12 cellular contexts compared by ENCODE assay signal in the genomic region with DNA sequence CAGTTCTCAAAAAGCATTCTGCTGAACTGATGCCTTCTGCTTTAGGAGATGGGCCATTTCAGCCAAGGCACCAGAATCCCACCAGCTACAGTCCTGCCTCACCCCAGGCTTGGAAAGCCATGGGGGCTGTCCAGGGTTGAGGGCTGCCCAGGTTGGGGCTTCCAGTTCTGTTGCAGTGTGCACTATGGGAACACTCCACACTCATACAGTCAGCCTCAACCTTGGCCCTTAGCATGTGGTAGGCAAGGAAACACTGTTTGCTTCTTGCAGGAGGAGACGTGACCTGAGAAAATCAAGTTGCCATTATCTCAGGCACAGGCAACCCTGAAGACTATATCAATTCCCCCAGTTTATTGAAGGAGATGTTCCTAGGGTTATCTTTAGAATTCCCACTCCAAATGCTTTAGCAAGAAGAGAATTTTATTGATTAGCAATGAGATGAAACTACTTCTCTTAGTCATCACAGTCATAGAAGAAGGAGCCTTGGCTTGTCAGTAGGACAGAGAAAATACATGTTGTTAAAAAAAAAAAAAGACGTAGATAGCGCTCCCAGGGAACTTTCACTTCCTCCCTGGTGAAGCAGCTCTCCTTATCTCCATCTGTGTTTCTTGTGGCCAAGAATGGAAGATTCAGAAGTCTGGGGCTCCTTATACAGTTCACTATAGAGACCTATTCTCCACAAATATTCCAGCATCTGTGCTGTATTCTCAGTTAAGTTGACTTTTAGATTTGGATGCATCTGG. TPM values are rescaled to one million over a fixed set of nuclear protein-coding genes. Genes with fewer than 3 reads are reported as not detected.
A peak's percentile ranks its signal among the peaks of the same experiment; 100 is the strongest.
DNase-seq lines count a peak whose midpoint lies in the region; ATAC-seq and TF ChIP-seq lines count a peak whose summit lies in the region.
"Had no signal": no experiment of that assay in that cellular context is flagged by ENCODE, and none has a peak within 500 bp of the region (broad histone marks: within the 10 kb centered on the region; RNA-seq: fewer than 3 reads in every experiment).

No MANE protein-coding gene starts in this region.

- H3K9ac ChIP-seq in Karpas-422 (ENCODE audit: low read length) (no peak overlapping the region), MM.1S (ENCODE audit: low read length) (no peak overlapping the region)

- H3K79me2 ChIP-seq in Karpas-422 (ENCODE audit: low read length): no peaks in the 10 kb centered on the region
- H3K79me2 ChIP-seq in MM.1S (ENCODE audit: low read length): no peaks in the 10 kb centered on the region

- no peak overlapping the region for H2AFZ ChIP-seq in Karpas-422 (ENCODE audit: low read length)
- no peak overlapping the region for H2AFZ ChIP-seq in MM.1S (ENCODE audit: low read length)

- no peaks in the 10 kb centered on the region for H3K36me3 ChIP-seq in Karpas-422 (ENCODE audit: insufficient read depth, low read length)
- H3K36me3 ChIP-seq in MM.1S (replicated peaks; ENCODE audit: insufficient read depth, low read length): no peaks in the 10 kb centered on the region
- no peaks in the 10 kb centered on the region for H3K36me3 ChIP-seq in CD4-positive, alpha-beta memory T cell (ENCODE audit: insufficient read depth, low read length)
- H3K36me3 ChIP-seq: suprapubic skin had no signal

- TF ChIP-seq CTCF in MM.1S (IDR thresholded peaks at IDR 0.05; ENCODE audit: low read length): no peak

- no peak overlapping the region for H3K4me2 ChIP-seq in Karpas-422 (ENCODE audit: low read depth, low read length, poor library complexity, severe bottlenecking)
- H3K4me2 ChIP-seq in MM.1S (ENCODE audit: low read depth, low read length): no peak overlapping the region

- H3K27me3 ChIP-seq in Karpas-422 (ENCODE audit: low read length) (no peaks in the 10 kb centered on the region), MM.1S (replicated peaks; ENCODE audit: insufficient read depth, low read length) (no peaks in the 10 kb centered on the region)
- H3K27me3 ChIP-seq in CD4-positive, alpha-beta memory T cell (ENCODE audit: insufficient read depth, low read length): no peaks in the 10 kb centered on the region

- ATAC-seq in GM19372 (IDR thresholded peaks at IDR 0.05; ENCODE audit: low read depth, unreplicated experiment) (peak; percentile 75), HG02870 (IDR thresholded peaks at IDR 0.05; ENCODE audit: unreplicated experiment) (peak; percentile 88), SK-N-SH treated with all-trans-retinoic acid at 6 μM for 48 hours (no peak)

- CTCF ChIA-PET in CD4-positive, alpha-beta memory T cell (lab: Charles Lee; ENCODE audit: partially characterized antibody): no interaction called here

- H3K9me3 ChIP-seq in Karpas-422 (ENCODE audit: low read length) (no peaks in the 10 kb centered on the region), MM.1S (replicated peaks; ENCODE audit: insufficient read depth, low read length) (no peaks in the 10 kb centered on the region)
- no peaks in the 10 kb centered on the region for H3K9me3 ChIP-seq in CD4-positive, alpha-beta memory T cell (ENCODE audit: control insufficient read depth in 1 of 2, low read length in 2 of 2)
- H3K9me3 ChIP-seq: suprapubic skin had no signal

- H3K4me1 Mint-ChIP-seq in CD4-positive, alpha-beta memory T cell: no peaks in the 10 kb centered on the region

- H3K27ac Mint-ChIP-seq in CD4-positive, alpha-beta memory T cell: no peak overlapping the region

- no peaks in the 10 kb centered on the region for H4K20me1 ChIP-seq in Karpas-422 (ENCODE audit: insufficient read depth, low read depth, low read length)
- no peaks in the 10 kb centered on the region for H4K20me1 ChIP-seq in MM.1S (ENCODE audit: insufficient read depth, low read length)

- intact Hi-C loops in CD4-positive, alpha-beta memory T cell (cut with micrococcal nuclease): no loop called here

- DNase-seq in Ammon's horn (ENCODE audit: low spot score) (peak; percentile 18), Karpas-422 (peak; percentile 51), MM.1S (no peak), cerebellum (ENCODE audit: low spot score) (no peak)
- DNase-seq in CD4-positive, alpha-beta memory T cell: no peak
- DNase-seq: NCI-H146 had no signal

- no peak overlapping the region for H3K4me3 Mint-ChIP-seq in CD4-positive, alpha-beta memory T cell

- no peaks in the 10 kb centered on the region for H3K36me3 Mint-ChIP-seq in CD4-positive, alpha-beta memory T cell

- H3K27ac ChIP-seq in Karpas-422 (ENCODE audit: low read length) (no peak overlapping the region), MM.1S (ENCODE audit: low read length) (no peak overlapping the region)
- H3K27ac ChIP-seq in CD4-positive, alpha-beta memory T cell (ENCODE audit: low read depth, low read length): no peak overlapping the region
- H3K27ac ChIP-seq: 22Rv1, suprapubic skin had no signal

- H3K4me3 ChIP-seq in Karpas-422 (ENCODE audit: low read length) (no peak overlapping the region), MM.1S (ENCODE audit: low read length) (no peak overlapping the region)
- H3K4me3 ChIP-seq in CD4-positive, alpha-beta memory T cell (ENCODE audit: low read length in 2 of 2): no peak overlapping the region
- H3K4me3 ChIP-seq: suprapubic skin had no signal

- H3K9me3 Mint-ChIP-seq in CD4-positive, alpha-beta memory T cell: no peaks in the 10 kb centered on the region

- peaks cover 11 to 17% of the 10 kb centered on the region in 2 donors for H3K27me3 Mint-ChIP-seq in CD4-positive, alpha-beta memory T cell

- H3F3A ChIP-seq in MM.1S (ENCODE audit: insufficient read depth, low read length): no peaks in the 10 kb centered on the region

- H3K4me1 ChIP-seq in Karpas-422 (ENCODE audit: low read length): peaks cover 15% of the 10 kb centered on the region
- H3K4me1 ChIP-seq in MM.1S (ENCODE audit: low read length): 0 out of 2 replicates have a peak, but pooled peaks cover 8% of the 10 kb centered on the region
- H3K4me1 ChIP-seq in CD4-positive, alpha-beta memory T cell (ENCODE audit: insufficient read depth, low read length): no peaks in the 10 kb centered on the region
- H3K4me1 ChIP-seq: suprapubic skin had no signal

- no peaks in the 10 kb centered on the region for H3K9me2 ChIP-seq in Karpas-422 (replicated peaks; ENCODE audit: insufficient read depth, low read length)
- H3K9me2 ChIP-seq in MM.1S (replicated peaks; ENCODE audit: insufficient read depth, low read length): no peaks in the 10 kb centered on the region

- POLR2A ChIA-PET in CD4-positive, alpha-beta memory T cell (lab: Charles Lee; ENCODE audit: partially characterized antibody): no interaction called here

TF ChIP-seq in SK-N-SH treated with all-trans-retinoic acid at 6 μM for 48 hours, 23 proteins besides CTCF, POLR2A, EP300 and RAD21 (continues in another document):
- TF ChIP-seq, protein P1, sequence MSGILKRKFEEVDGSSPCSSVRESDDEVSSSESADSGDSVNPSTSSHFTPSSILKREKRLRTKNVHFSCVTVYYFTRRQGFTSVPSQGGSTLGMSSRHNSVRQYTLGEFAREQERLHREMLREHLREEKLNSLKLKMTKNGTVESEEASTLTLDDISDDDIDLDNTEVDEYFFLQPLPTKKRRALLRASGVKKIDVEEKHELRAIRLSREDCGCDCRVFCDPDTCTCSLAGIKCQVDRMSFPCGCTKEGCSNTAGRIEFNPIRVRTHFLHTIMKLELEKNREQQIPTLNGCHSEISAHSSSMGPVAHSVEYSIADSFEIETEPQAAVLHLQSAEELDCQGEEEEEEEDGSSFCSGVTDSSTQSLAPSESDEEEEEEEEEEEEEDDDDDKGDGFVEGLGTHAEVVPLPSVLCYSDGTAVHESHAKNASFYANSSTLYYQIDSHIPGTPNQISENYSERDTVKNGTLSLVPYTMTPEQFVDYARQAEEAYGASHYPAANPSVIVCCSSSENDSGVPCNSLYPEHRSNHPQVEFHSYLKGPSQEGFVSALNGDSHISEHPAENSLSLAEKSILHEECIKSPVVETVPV (CRISPR knock-in tag; IDR thresholded peaks at IDR 0.05): no peak
- no peak for TF ChIP-seq OSR1 (CRISPR knock-in tag; IDR thresholded peaks at IDR 0.05)
- no peak for TF ChIP-seq ZC3H10 (CRISPR knock-in tag; IDR thresholded peaks at IDR 0.05)
- TF ChIP-seq ZNF8 (CRISPR knock-in tag; IDR thresholded peaks at IDR 0.05): no peak
- TF ChIP-seq ZNF565 (CRISPR knock-in tag; conservative IDR thresholded peaks at IDR 0.05; ENCODE audit: low read depth): no peak
- no peak for TF ChIP-seq ZFP30 (CRISPR knock-in tag; IDR thresholded peaks at IDR 0.05)
- TF ChIP-seq SNAI2 (CRISPR knock-in tag; IDR thresholded peaks at IDR 0.05): no peak
- no peak for TF ChIP-seq RARB (CRISPR knock-in tag; IDR thresholded peaks at IDR 0.05)
- TF ChIP-seq, protein P2, sequence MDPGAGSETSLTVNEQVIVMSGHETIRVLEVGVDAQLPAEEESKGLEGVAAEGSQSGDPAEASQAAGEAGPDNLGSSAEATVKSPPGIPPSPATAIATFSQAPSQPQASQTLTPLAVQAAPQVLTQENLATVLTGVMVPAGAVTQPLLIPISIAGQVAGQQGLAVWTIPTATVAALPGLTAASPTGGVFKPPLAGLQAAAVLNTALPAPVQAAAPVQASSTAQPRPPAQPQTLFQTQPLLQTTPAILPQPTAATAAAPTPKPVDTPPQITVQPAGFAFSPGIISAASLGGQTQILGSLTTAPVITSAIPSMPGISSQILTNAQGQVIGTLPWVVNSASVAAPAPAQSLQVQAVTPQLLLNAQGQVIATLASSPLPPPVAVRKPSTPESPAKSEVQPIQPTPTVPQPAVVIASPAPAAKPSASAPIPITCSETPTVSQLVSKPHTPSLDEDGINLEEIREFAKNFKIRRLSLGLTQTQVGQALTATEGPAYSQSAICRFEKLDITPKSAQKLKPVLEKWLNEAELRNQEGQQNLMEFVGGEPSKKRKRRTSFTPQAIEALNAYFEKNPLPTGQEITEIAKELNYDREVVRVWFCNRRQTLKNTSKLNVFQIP (CRISPR knock-in tag; IDR thresholded peaks at IDR 0.05; ENCODE audit: borderline replicate concordance, low read depth): no peak

RNA-seq across cellular contexts. Expression of a gene that starts 38.3 kb away (rescaled TPM):
- total RNA-seq in Karpas-422 (2014; rRNA removed; shearing (Covaris generic); ENCODE audit: low replicate concordance): 0.78 and 0.83 TPM in 2 replicates
- total RNA-seq in CD4-positive, alpha-beta memory T cell: under 1 TPM; 0.44 to 0.53 TPM
- not detected for polyA plus RNA-seq in CD4-positive, alpha-beta memory T cell
- total RNA-seq in cerebellum: 1.1 TPM
- polyA plus RNA-seq: neural cell had no signal

Comparison
In these comparisons a context has a peak if more than half of its experiments do, and no peak if none do; other contexts are left out.
1. DNase-seq: peak in Ammon's horn (single experiment) and Karpas-422 (single experiment); none in MM.1S (single experiment), CD4-positive, alpha-beta memory T cell (0 of 5) and cerebellum (single experiment).